In genomic region chr19:4390017-4390861, GRCh38 we compare ENCODE assay signal across 9 cellular contexts. TPM values are rescaled to one million over a fixed set of nuclear protein-coding genes. Genes with fewer than 3 reads are reported as not detected.
DNase-seq lines count a peak whose midpoint lies in the region; ATAC-seq, FAIRE-seq and TF ChIP-seq lines count a peak whose summit lies in the region.
"Had no signal": no experiment of that assay in that cellular context is flagged by ENCODE, and none has a peak within 500 bp of the region (broad histone marks: within the 10 kb centered on the region; RNA-seq: fewer than 3 reads in every experiment).

No MANE protein-coding gene starts in this region.

- H3K36me3 ChIP-seq in bronchial epithelial cell (ENCODE audit: control insufficient read depth, insufficient read depth, low read length): peaks cover 16% of the 10 kb centered on the region
- H3K36me3 ChIP-seq in right lobe of liver: peaks cover 0 to 7% (median 2%) of the 10 kb centered on the region in 4 donors
- H3K36me3 ChIP-seq in thyroid gland: peaks cover 0 to 5% of the 10 kb centered on the region in 2 donors

- peaks cover 16% of the 10 kb centered on the region for H3K36me3 Mint-ChIP-seq in T-helper 2 cell treated with Interferon-gamma antibody and Interleukin-4, amounts not matched to agents 5 μg/mL and 100 μg/mL, for 36 hours (ENCODE audit: low read depth)

- 6% methylated on average over 8 of the region's 19 CpGs for WGBS in right lobe of liver (ENCODE audit: insufficient coverage, low coverage, low lambda C conversion rate, missing lambda C conversion rate)
- 40 to 55% methylated on average over 14 to 16 of the region's 19 CpGs for WGBS in thyroid gland, 2 donors

- TF ChIP-seq CTCF in bronchial epithelial cell (IDR thresholded peaks at IDR 0.05; ENCODE audit: insufficient read depth, low read length, severe bottlenecking) (no peak), right lobe of liver (IDR thresholded peaks at IDR 0.05) (no peak), thyroid gland (IDR thresholded peaks at IDR 0.05) (no peak)

- H3K27ac ChIP-seq in right lobe of liver (peak overlapping the region; percentile 75 to 88 (median 79)), thyroid gland (peak overlapping the region; percentile 52 to 84 (median 71))
- H3K27ac ChIP-seq: SJSA1 had no signal

- peak overlapping the region; percentile 45 for H3K4me3 Mint-ChIP-seq in T-helper 2 cell treated with Interferon-gamma antibody and Interleukin-4, amounts not matched to agents 5 μg/mL and 100 μg/mL, for 36 hours

- peak overlapping the region; percentile 93 for H3K27ac Mint-ChIP-seq in T-helper 2 cell treated with Interferon-gamma antibody and Interleukin-4, amounts not matched to agents 5 μg/mL and 100 μg/mL, for 36 hours

- peaks cover 0 to 79% (median 43%) of the 10 kb centered on the region in 4 donors for H3K4me1 ChIP-seq in right lobe of liver
- peaks cover 42 to 63% of the 10 kb centered on the region in 2 donors for H3K4me1 ChIP-seq in thyroid gland
- H3K4me1 ChIP-seq: SJSA1 had no signal

- H3K4me1 Mint-ChIP-seq in T-helper 2 cell treated with Interferon-gamma antibody and Interleukin-4, amounts not matched to agents 5 μg/mL and 100 μg/mL, for 36 hours (ENCODE audit: low read depth): peaks cover 25% of the 10 kb centered on the region

- H3K4me3 ChIP-seq in bronchial epithelial cell (ENCODE audit: low read depth, low read length) (no peak overlapping the region), right lobe of liver (peak overlapping the region; percentile 19 to 36 (median 21)), thyroid gland (replicated peaks in 1 of 3) (no peak overlapping the region)
- H3K4me3 ChIP-seq: SJSA1 had no signal

- ATAC-seq in right lobe of liver (peak; percentile 34 to 54 (median 41)), GM18511 (IDR thresholded peaks at IDR 0.05; ENCODE audit: unreplicated experiment) (no peak), HG03571 (IDR thresholded peaks at IDR 0.05; ENCODE audit: unreplicated experiment) (no peak)

- no peak for DNase-seq in T-helper 2 cell treated with Interferon-gamma antibody and Interleukin-4, amounts not matched to agents 5 μg/mL and 100 μg/mL, for 36 hours (ENCODE audit: low spot score)
- DNase-seq in T-helper 2 cell: no peak
- peak; percentile 33 for DNase-seq in bronchial epithelial cell (ENCODE audit: low read depth)
- DNase-seq in right lobe of liver: peak; percentile 64 to 72 (median 67)
- DNase-seq in thyroid gland: no peak
- no peak for DNase-seq in GDM1 (lab: John Stamatoyannopoulos, UW)

- H3K27me3 Mint-ChIP-seq in T-helper 2 cell treated with Interferon-gamma antibody and Interleukin-4, amounts not matched to agents 5 μg/mL and 100 μg/mL, for 36 hours (ENCODE audit: low read depth): no peaks in the 10 kb centered on the region

- FAIRE-seq in bronchial epithelial cell (lab: Jason Lieb, UNC): no peak

- TF ChIP-seq POLR2A in right lobe of liver (IDR thresholded peaks at IDR 0.05): no peak
- TF ChIP-seq POLR2A in thyroid gland (IDR thresholded peaks at IDR 0.05): no peak

- no peaks in the 10 kb centered on the region for H3K27me3 ChIP-seq in bronchial epithelial cell (ENCODE audit: control insufficient read depth, insufficient read depth, low read length)
- H3K27me3 ChIP-seq in right lobe of liver: no peaks in the 10 kb centered on the region
- no peaks in the 10 kb centered on the region for H3K27me3 ChIP-seq in thyroid gland
- H3K27me3 ChIP-seq: SJSA1 had no signal

- no peaks in the 10 kb centered on the region for H3K9me3 Mint-ChIP-seq in T-helper 2 cell treated with Interferon-gamma antibody and Interleukin-4, amounts not matched to agents 5 μg/mL and 100 μg/mL, for 36 hours

- intact Hi-C loops in right lobe of liver (cut with DNase I): loop anchor here in 1 of 2 donors (10.0 kb wide), 1 partner anchor 55 kb away; the partner anchor contains the start of gene STAP2
- intact Hi-C loops in thyroid gland (cut with DNase I): no loop called here

- H3K9me3 ChIP-seq in right lobe of liver (no peaks in the 10 kb centered on the region), thyroid gland (no peaks in the 10 kb centered on the region)
- H3K9me3 ChIP-seq: SJSA1 had no signal

RNA-seq across cellular contexts. Expression of gene SH3GL1, which starts 10.1 kb away (rescaled TPM):
- 23.4 and 55.3 TPM in 2 replicates for total RNA-seq in bronchial epithelial cell
- total RNA-seq in right lobe of liver: 10 to 100 TPM; 22.6 to 47.7 (median 25.2) TPM
- total RNA-seq in thyroid gland: 10 to 100 TPM; 33.1 to 42.4 (median 36.7) TPM

RNA-seq across cellular contexts. Expression of gene CHAF1A, which starts 12.2 kb away (rescaled TPM):
- 3.7 and 7.9 TPM in 2 replicates for total RNA-seq in bronchial epithelial cell
- 1 to 10 TPM; 3.1 to 9.2 (median 3.5) TPM for total RNA-seq in right lobe of liver
- total RNA-seq in thyroid gland: 1 to 10 TPM; 4.1 to 5.1 (median 4.4) TPM

RNA-seq across cellular contexts. Expression of gene MPND, which starts 46.9 kb away (rescaled TPM):
- 3.7 and 6.4 TPM in 2 replicates for total RNA-seq in bronchial epithelial cell
- total RNA-seq in right lobe of liver: 10 to 100 TPM in 5 of 6 experiments, 1 to 10 TPM in 1; 6.4 to 21.7 (median 19.6) TPM
- 10 to 100 TPM in 2 of 4 donors, 1 to 10 TPM in 2; 5.6 to 10.5 (median 9.3) TPM for total RNA-seq in thyroid gland

RNA-seq across cellular contexts. Expression of gene STAP2, which starts 51.6 kb away (rescaled TPM):
- total RNA-seq in bronchial epithelial cell (83.2 and 132 TPM in 2 replicates), right lobe of liver (10 to 100 TPM; 21.4 to 51.5 (median 43.0) TPM), thyroid gland (10 to 100 TPM; 12.1 to 50.6 (median 29.7) TPM)

Comparison
In these comparisons a context has a peak if more than half of its experiments do, and no peak if none do; other contexts are left out.
1. DNase-seq: peak in bronchial epithelial cell (single experiment) and right lobe of liver (3 of 3); none in T-helper 2 cell treated with Interferon-gamma antibody and Interleukin-4, amounts not matched to agents 5 μg/mL and 100 μg/mL, for 36 hours (single experiment), T-helper 2 cell (0 of 5), thyroid gland (0 of 2) and GDM1 (single experiment).
2. H3K4me3 ChIP-seq: peak in right lobe of liver (3 of 3); none in bronchial epithelial cell (single experiment) and thyroid gland (0 of 3).
3. ATAC-seq: peak in right lobe of liver (4 of 4); none in GM18511 (single experiment) and HG03571 (single experiment).